16 cellular contexts compared by ENCODE assay signal in genomic region chr10:123755061-123755460, GRCh38.
A peak's percentile ranks its signal among the peaks of the same experiment; 100 is the strongest.
DNase-seq lines count a peak whose midpoint lies in the region; ATAC-seq and TF ChIP-seq lines count a peak whose summit lies in the region.
"Had no signal": no experiment of that assay in that cellular context is flagged by ENCODE, and none has a peak within 500 bp of the region (broad histone marks: within the 10 kb centered on the region; RNA-seq: fewer than 3 reads in every experiment).

No MANE protein-coding gene starts in this region.

- no peak overlapping the region for H3K4me2 ChIP-seq in neural progenitor cell
- H3K4me2 ChIP-seq: BLaER1 had no signal

- H3K4me1 Mint-ChIP-seq in WTC11 (peaks cover 61% of the 10 kb centered on the region), neural progenitor cell (peaks cover 17% of the 10 kb centered on the region)
- H3K4me1 Mint-ChIP-seq: B cell; CD4-positive, CD25-positive, alpha-beta regulatory T cell had no signal

- H3K4me1 ChIP-seq in neural progenitor cell, result peaks cover 11% of the 10 kb centered on the region
- H3K4me1 ChIP-seq: BLaER1 had no signal

- H3K27ac Mint-ChIP-seq in WTC11, result no peak overlapping the region
- peak overlapping the region; percentile 59 for H3K27ac Mint-ChIP-seq in neural progenitor cell
- H3K27ac Mint-ChIP-seq: B cell; CD4-positive, CD25-positive, alpha-beta regulatory T cell; CD8-positive, alpha-beta T cell had no signal

- H3K36me3 Mint-ChIP-seq in WTC11, result peaks cover 16% of the 10 kb centered on the region
- H3K36me3 Mint-ChIP-seq in neural progenitor cell, result no peaks in the 10 kb centered on the region
- H3K36me3 Mint-ChIP-seq: CD4-positive, CD25-positive, alpha-beta regulatory T cell; CD8-positive, alpha-beta T cell had no signal

- no peaks in the 10 kb centered on the region for H3F3A ChIP-seq in neural progenitor cell (ENCODE audit: low read depth)

- no peak overlapping the region for H3K27ac ChIP-seq in neural progenitor cell
- H3K27ac ChIP-seq: BLaER1, C4-2B had no signal

- CTCF ChIA-PET in WTC11 (lab: Charles Lee), result no interaction called here

- H3K27me3 ChIP-seq in H7 (ENCODE audit: control insufficient read depth, insufficient read depth, low read length) (peaks cover 2% of the 10 kb centered on the region; the same call in 1 of the 2 replicates), neural progenitor cell (no peaks in the 10 kb centered on the region)

- no peaks in the 10 kb centered on the region for H3K9me3 ChIP-seq in neural progenitor cell (ENCODE audit: low read depth)

- H3K9me3 Mint-ChIP-seq in WTC11 (peaks cover 17% of the 10 kb centered on the region), neural progenitor cell (no peaks in the 10 kb centered on the region)
- H3K9me3 Mint-ChIP-seq: CD8-positive, alpha-beta T cell had no signal

- no peak overlapping the region for H3K4me3 ChIP-seq in H7 (ENCODE audit: insufficient read depth, low read depth, low read length)
- no peak overlapping the region for H3K4me3 ChIP-seq in neural progenitor cell
- H3K4me3 ChIP-seq: BLaER1 had no signal

- peak; percentile 55; the same call in 1 of the 2 replicates for ATAC-seq in WTC11
- no peak for ATAC-seq in GM19397 (IDR thresholded peaks at IDR 0.05; ENCODE audit: unreplicated experiment)
- ATAC-seq: CD8-positive, alpha-beta T cell had no signal

- H3K9ac ChIP-seq in neural progenitor cell, result no peak overlapping the region
- H3K9ac ChIP-seq: BLaER1 had no signal

- H3K36me3 ChIP-seq in H7 (replicated peaks; ENCODE audit: control insufficient read depth, insufficient read depth, low read length) (peaks cover 1% of the 10 kb centered on the region; the same call in 1 of the 2 replicates), neural progenitor cell (no peaks in the 10 kb centered on the region)
- H3K36me3 ChIP-seq: BLaER1 had no signal

- no peak overlapping the region for H2AFZ ChIP-seq in neural progenitor cell (replicated peaks)

- POLR2A ChIA-PET in WTC11 (lab: Charles Lee), result no interaction called here

- H3K4me3 Mint-ChIP-seq in WTC11 (no peak overlapping the region), neural progenitor cell (no peak overlapping the region)
- H3K4me3 Mint-ChIP-seq: B cell; CD4-positive, CD25-positive, alpha-beta regulatory T cell; CD8-positive, alpha-beta T cell had no signal

- no peaks in the 10 kb centered on the region for H4K20me1 ChIP-seq in neural progenitor cell (ENCODE audit: low read depth)
- H4K20me1 ChIP-seq: BLaER1 had no signal

- no peaks in the 10 kb centered on the region for H3K79me2 ChIP-seq in neural progenitor cell (ENCODE audit: low read depth)

- DNase-seq in H7 (peak; percentile 57), WTC11 (ENCODE audit: low spot score) (no peak), iPS-NIHi11 (ENCODE audit: low spot score) (peak; percentile 28), neural progenitor cell (ENCODE audit: low spot score) (no peak), Kasumi-1 (lab: John Stamatoyannopoulos, UW) (no peak), DMS79 treated with DMSO at 0.1 percent for 48 hours (lab: John Stamatoyannopoulos, UW) (no peak)
- DNase-seq in stimulated activated CD4-positive, alpha-beta T cell treated with anti-CD3 and anti-CD28 coated beads, Interleukin-1b, Interleukin-23, amount 100 ng/mL, for 48 hours, result no peak
- DNase-seq: CD4-positive, CD25-positive, alpha-beta regulatory T cell; CD8-positive, alpha-beta T cell; DMS 273 treated with DMSO at 0.1 percent for 48 hours; DMS79; HCEC 1CT had no signal

- H3K27me3 Mint-ChIP-seq in WTC11 (ENCODE audit: low read depth) (peaks cover 14% of the 10 kb centered on the region), neural progenitor cell (ENCODE audit: insufficient read depth, low read depth) (peaks cover 4% of the 10 kb centered on the region)
- H3K27me3 Mint-ChIP-seq: CD4-positive, CD25-positive, alpha-beta regulatory T cell had no signal

- TF ChIP-seq CTCF in WTC11 (IDR thresholded peaks at IDR 0.05), result no peak
- TF ChIP-seq CTCF in neural progenitor cell (IDR thresholded peaks at IDR 0.05), result no peak

TF ChIP-seq in WTC11, 78 proteins besides CTCF, POLR2A, EP300 and RAD21:
- TF ChIP-seq GTF2I (CRISPR knock-in tag; conservative IDR thresholded peaks at IDR 0.05), result no peak
- TF ChIP-seq TEAD1 (CRISPR knock-in tag; IDR thresholded peaks at IDR 0.05), result peak; percentile 49; the same call in 1 of the 2 replicates

Comparison
In these comparisons a context has a peak if more than half of its experiments do, and no peak if none do; other contexts are left out.
1. DNase-seq: peak in H7 (single experiment) and iPS-NIHi11 (single experiment); none in WTC11 (single experiment), neural progenitor cell (single experiment), Kasumi-1 (0 of 2), DMS79 treated with DMSO at 0.1 percent for 48 hours (single experiment) and stimulated activated CD4-positive, alpha-beta T cell treated with anti-CD3 and anti-CD28 coated beads, Interleukin-1b, Interleukin-23, amount 100 ng/mL, for 48 hours (single experiment).